Comparison of ENCODE assay signal across 8 cellular contexts in the genomic region with DNA sequence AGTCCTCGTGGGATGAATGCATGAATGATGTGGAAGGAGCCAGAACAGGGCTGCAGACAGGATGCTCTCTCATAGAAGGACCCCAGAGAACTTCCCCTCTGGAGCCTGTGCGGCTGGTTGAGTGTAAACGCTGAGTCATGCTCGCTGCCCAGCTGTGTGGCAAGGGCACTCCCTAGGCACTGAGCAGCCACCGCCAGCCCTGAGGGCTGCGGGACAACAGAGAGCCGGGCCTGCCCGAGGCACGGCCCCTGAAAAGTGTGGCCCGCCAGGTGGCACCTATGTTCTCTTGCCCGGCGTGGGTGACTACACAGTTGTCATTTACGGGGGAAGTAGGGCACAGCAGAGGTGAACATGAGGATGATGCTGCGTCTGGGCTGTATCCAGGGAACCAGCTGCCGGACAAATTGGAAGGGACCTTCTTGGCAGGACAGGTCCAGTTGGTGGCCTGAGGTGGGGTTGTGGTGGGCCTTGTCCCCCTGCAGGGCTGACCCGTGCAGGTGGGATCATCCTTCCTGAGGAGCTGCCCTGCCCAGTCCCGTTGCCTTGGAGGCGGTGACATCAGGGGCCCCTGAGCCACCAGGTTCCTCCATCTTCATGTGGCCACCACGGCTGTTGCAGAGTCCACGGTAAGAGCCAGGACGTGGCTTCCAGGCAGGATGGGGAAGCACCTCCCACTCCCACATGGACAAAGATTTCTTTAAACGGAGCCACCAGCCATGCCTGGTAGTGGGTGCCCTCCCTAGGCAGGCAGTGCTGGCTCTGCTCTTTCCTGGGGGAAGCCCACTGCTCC.
A peak's percentile ranks its signal among the peaks of the same experiment; 100 is the strongest.
DNase-seq lines count a peak whose midpoint lies in the region; ATAC-seq and TF ChIP-seq lines count a peak whose summit lies in the region.

No MANE protein-coding gene starts in this region.

- no peak overlapping the region for H3K9ac ChIP-seq in mesenchymal stem cell (ENCODE audit: low read length)

- H3K4me1 Mint-ChIP-seq in activated B cell treated with CpG ODN at 0.5 μM for 24 hours, result peaks cover 89% of the 10 kb centered on the region

- peak overlapping the region in 1 of 2 experiments; percentile 30 for H3K18ac ChIP-seq in mesenchymal stem cell (ENCODE audit: low read depth in 1 of 2, low read length in 2 of 2)

- no peak overlapping the region for H2BK15ac ChIP-seq in mesenchymal stem cell (ENCODE audit: low read depth, poor library complexity, severe bottlenecking)

- peaks cover 3% of the 10 kb centered on the region for H3K27me3 Mint-ChIP-seq in activated B cell treated with CpG ODN at 0.5 μM for 24 hours

- no peak overlapping the region for H3K4me2 ChIP-seq in mesenchymal stem cell (ENCODE audit: low read length, poor library complexity, severe bottlenecking)

- no peak overlapping the region for H2BK5ac ChIP-seq in mesenchymal stem cell (ENCODE audit: low read depth, low read length, poor library complexity, severe bottlenecking)

- H3K4me1 ChIP-seq in mesenchymal stem cell (ENCODE audit: control insufficient read depth, insufficient read depth, low read depth, low read length), result peaks cover 16% of the 10 kb centered on the region
- peaks cover 12% of the 10 kb centered on the region for H3K4me1 ChIP-seq in SJCRH30

- H3K27ac Mint-ChIP-seq in activated B cell treated with CpG ODN at 0.5 μM for 24 hours, result peak overlapping the region; percentile 92

- peaks cover 6 to 11% of the 10 kb centered on the region in 2 experiments for H3K36me3 ChIP-seq in mesenchymal stem cell (ENCODE audit: control insufficient read depth in 1 of 2, insufficient read depth in 2 of 2, low read depth in 1 of 2, low read length in 2 of 2)
- no peaks in the 10 kb centered on the region for H3K36me3 ChIP-seq in SJCRH30

- H3K14ac ChIP-seq in mesenchymal stem cell (ENCODE audit: low read length in 2 of 2), result no peak overlapping the region

- H2AFZ ChIP-seq in mesenchymal stem cell (ENCODE audit: low read depth, low read length), result no peak overlapping the region

- POLR2A ChIA-PET in activated B cell treated with CpG ODN at 0.5 μM for 24 hours (lab: Charles Lee), result interaction anchor here (1.0 to 1.9 kb wide), 4 partner anchors 8 to 95 kb away, joined by 3 to 13 read pairs (median 4); a partner anchor contains a TSS

- intact Hi-C loops in activated B cell treated with CpG ODN at 0.5 μM for 24 hours (cut with micrococcal nuclease), result loop anchor here (1.0 to 5.0 kb wide), 4 partner anchors 8 to 1578 kb away; a partner anchor contains a TSS

- H3K9me3 Mint-ChIP-seq in activated B cell treated with CpG ODN at 0.5 μM for 24 hours, result no peaks in the 10 kb centered on the region

- WGBS in mesenchymal stem cell, result 87% methylated on average over 22 of the region's 22 CpGs

- H3K27me3 ChIP-seq in mesenchymal stem cell (ENCODE audit: control insufficient read depth in 1 of 2, insufficient read depth in 1 of 2, low read length in 2 of 2), result peaks cover 31 to 40% of the 10 kb centered on the region in 2 experiments
- peaks cover 27% of the 10 kb centered on the region for H3K27me3 ChIP-seq in SJCRH30

- peak overlapping the region in 1 of 2 experiments; percentile 41 for H3K4ac ChIP-seq in mesenchymal stem cell (ENCODE audit: low read depth in 1 of 2, low read length in 2 of 2)

- no peak overlapping the region for H3K23ac ChIP-seq in mesenchymal stem cell (ENCODE audit: low read length in 2 of 2)

- peak overlapping the region; percentile 64 for H3K4me3 Mint-ChIP-seq in activated B cell treated with CpG ODN at 0.5 μM for 24 hours

- no peak overlapping the region for H2BK120ac ChIP-seq in mesenchymal stem cell (ENCODE audit: low read depth, low read length)

- peak overlapping the region; percentile 35 for H4K8ac ChIP-seq in mesenchymal stem cell (ENCODE audit: low read length)

- peak overlapping the region in 1 of 2 experiments; percentile 28 for H2BK12ac ChIP-seq in mesenchymal stem cell (ENCODE audit: low read length in 2 of 2)

- H3K9me3 ChIP-seq in mesenchymal stem cell (ENCODE audit: control insufficient read depth, low read length) (no peaks in the 10 kb centered on the region), SJCRH30 (replicated peaks) (no peaks in the 10 kb centered on the region)

- H4K91ac ChIP-seq in mesenchymal stem cell (ENCODE audit: low read length), result peak overlapping the region; percentile 47

- ATAC-seq in activated B cell treated with CpG ODN at 0.5 μM for 24 hours (ENCODE audit: low read depth), result peak; percentile 25
- no peak for ATAC-seq in GM21529 (IDR thresholded peaks at IDR 0.05; ENCODE audit: unreplicated experiment)

- H2AK5ac ChIP-seq in mesenchymal stem cell (ENCODE audit: low read length, severe bottlenecking), result no peak overlapping the region

- peaks cover 2% of the 10 kb centered on the region for H3K36me3 Mint-ChIP-seq in activated B cell treated with CpG ODN at 0.5 μM for 24 hours (ENCODE audit: low read depth)

- H3K27ac ChIP-seq in C4-2B, result peak overlapping the region; percentile 27
- no peak overlapping the region for H3K27ac ChIP-seq in mesenchymal stem cell (ENCODE audit: low read length, poor library complexity, severe bottlenecking)
- no peak overlapping the region for H3K27ac ChIP-seq in SJCRH30

- H3K4me3 ChIP-seq in mesenchymal stem cell (ENCODE audit: insufficient read depth in 1 of 2, low read depth in 1 of 2, low read length in 2 of 2), result no peak overlapping the region
- H3K4me3 ChIP-seq in SJCRH30, result no peak overlapping the region

- H3K79me1 ChIP-seq in mesenchymal stem cell (replicated peaks; ENCODE audit: low read length, poor library complexity, severe bottlenecking), result no peaks in the 10 kb centered on the region

- CTCF ChIA-PET in activated B cell treated with CpG ODN at 0.5 μM for 24 hours (lab: Charles Lee), result interaction anchor here (1.4 kb wide), 1 partner anchor 36 kb away, joined by 5 read pairs; no protein-coding TSS in a partner anchor

- TF ChIP-seq CTCF in C4-2B (conservative IDR thresholded peaks at IDR 0.05), result no peak
- TF ChIP-seq CTCF in activated B cell treated with CpG ODN at 0.5 μM for 24 hours (IDR thresholded peaks at IDR 0.05), result no peak

- DNase-seq in HUDEP-2 (lab: John Stamatoyannopoulos, UW; ENCODE audit: unreplicated experiment in 76 of 76) (peak in 59 of 76 experiments; percentile 13 to 71 (median 46)), activated B cell treated with CpG ODN at 0.5 μM for 24 hours (peak; percentile 48), mesenchymal stem cell (peak; percentile 33), amniotic stem cell (lab: John Stamatoyannopoulos, UW) (no peak), SJCRH30 (no peak), DMS79 treated with DMSO at 0.1 percent for 48 hours (lab: John Stamatoyannopoulos, UW) (no peak)

Comparison
In these comparisons a context has a peak if more than half of its experiments do, and no peak if none do; other contexts are left out.
1. DNase-seq: peak in HUDEP-2 (59 of 76), activated B cell treated with CpG ODN at 0.5 μM for 24 hours (single experiment) and mesenchymal stem cell (single experiment); none in amniotic stem cell (single experiment), SJCRH30 (0 of 2) and DMS79 treated with DMSO at 0.1 percent for 48 hours (single experiment).